In genomic region chr6:100176321-100176950, GRCh38 we compare ENCODE assay signal across 8 cellular contexts.
DNase-seq lines count a peak whose midpoint lies in the region; ATAC-seq, FAIRE-seq and TF ChIP-seq lines count a peak whose summit lies in the region.

No MANE protein-coding gene starts in this region.

- H2AFZ ChIP-seq in hepatocyte, result peak overlapping the region; percentile 16

- no peaks in the 10 kb centered on the region for H3K79me2 ChIP-seq in hepatocyte

- peaks cover 9% of the 10 kb centered on the region for H3K4me1 ChIP-seq in hepatocyte (ENCODE audit: insufficient read depth)

- no peaks in the 10 kb centered on the region for H3K27me3 ChIP-seq in hepatocyte

- TF ChIP-seq CTCF in hepatocyte (IDR thresholded peaks at IDR 0.05; ENCODE audit: poor library complexity), result peak; percentile 52

- H3K4me3 ChIP-seq in hepatocyte, result no peak overlapping the region

- ATAC-seq in HG03432 (IDR thresholded peaks at IDR 0.05; ENCODE audit: unreplicated experiment), result no peak

- peak; percentile 81 for FAIRE-seq in A204.1 (lab: Jason Lieb, UNC)

- peak overlapping the region; percentile 12 for H3K27ac ChIP-seq in hepatocyte

- no peaks in the 10 kb centered on the region for H3K9me2 ChIP-seq in hepatocyte (replicated peaks; ENCODE audit: insufficient read depth)

- peak overlapping the region; percentile 1 for H3K4me2 ChIP-seq in hepatocyte

- H3K9me3 ChIP-seq in hepatocyte (ENCODE audit: low read depth), result no peaks in the 10 kb centered on the region

- 40% methylated on average over 6 of the region's 6 CpGs for WGBS in hepatocyte (ENCODE audit: low lambda C conversion rate, missing lambda C conversion rate)

- DNase-seq in HCEC 1CT (peak; percentile 76), SW480 (ENCODE audit: low spot score) (peak; percentile 22), hepatocyte (ENCODE audit: low spot score) (peak; percentile 57), OCI-M2 (lab: John Stamatoyannopoulos, UW; ENCODE audit: unreplicated experiment) (no peak)
- DNase-seq in activated CD4-positive, alpha-beta T cell treated with anti-CD3 and anti-CD28 coated beads for 4 hours, result no peak
- DNase-seq in activated naive CD4-positive, alpha-beta T cell treated with Interleukin-2 at 50 U/mL for 16 hours, result no peak

- H3K36me3 ChIP-seq in hepatocyte (replicated peaks; ENCODE audit: insufficient read depth, low read depth), result no peaks in the 10 kb centered on the region

- H4K20me1 ChIP-seq in hepatocyte (ENCODE audit: insufficient read depth, poor library complexity, severe bottlenecking), result no peaks in the 10 kb centered on the region

Comparison
In these comparisons a context has a peak if more than half of its experiments do, and no peak if none do; other contexts are left out.
1. DNase-seq: peak in HCEC 1CT (single experiment), SW480 (single experiment) and hepatocyte (single experiment); none in activated CD4-positive, alpha-beta T cell treated with anti-CD3 and anti-CD28 coated beads for 4 hours (0 of 2), OCI-M2 (single experiment) and activated naive CD4-positive, alpha-beta T cell treated with Interleukin-2 at 50 U/mL for 16 hours (single experiment).